9 cellular contexts compared by ENCODE assay signal in genomic region chr11:124194696-124195418, GRCh38. TPM values are rescaled to one million over a fixed set of nuclear protein-coding genes. Genes with fewer than 3 reads are reported as not detected.
DNase-seq lines count a peak whose midpoint lies in the region; ATAC-seq lines count a peak whose summit lies in the region.
"Had no signal": no experiment of that assay in that cellular context is flagged by ENCODE, and none has a peak within 500 bp of the region (broad histone marks: within the 10 kb centered on the region; RNA-seq: fewer than 3 reads in every experiment).

No MANE protein-coding gene starts in this region.

- H3K4me1 Mint-ChIP-seq in activated T-helper 1 cell treated with anti-CD3 and anti-CD28 coated beads, Interleukin-12 subunit alpha, Interleukin-12 subunit beta, Interleukin-2, Interleukin-4 antibody, amounts not matched to agents 30 ng/mL and 10 ng/mL and 1 ng/mL, durations not matched to agents 14 hours and 24 hours and 36 hours (ENCODE audit: low read depth) = no peaks in the 10 kb centered on the region

- H3K4me3 Mint-ChIP-seq in activated T-helper 1 cell treated with anti-CD3 and anti-CD28 coated beads, Interleukin-12 subunit alpha, Interleukin-12 subunit beta, Interleukin-2, Interleukin-4 antibody, amounts not matched to agents 30 ng/mL and 10 ng/mL and 1 ng/mL, durations not matched to agents 14 hours and 24 hours and 36 hours = no peak overlapping the region

- H3K27ac Mint-ChIP-seq in activated T-helper 1 cell treated with anti-CD3 and anti-CD28 coated beads, Interleukin-12 subunit alpha, Interleukin-12 subunit beta, Interleukin-2, Interleukin-4 antibody, amounts not matched to agents 30 ng/mL and 10 ng/mL and 1 ng/mL, durations not matched to agents 14 hours and 24 hours and 36 hours = no peak overlapping the region

- H3K9me3 Mint-ChIP-seq in activated T-helper 1 cell treated with anti-CD3 and anti-CD28 coated beads, Interleukin-12 subunit alpha, Interleukin-12 subunit beta, Interleukin-2, Interleukin-4 antibody, amounts not matched to agents 30 ng/mL and 10 ng/mL and 1 ng/mL, durations not matched to agents 14 hours and 24 hours and 36 hours = no peaks in the 10 kb centered on the region

- peaks cover 11% of the 10 kb centered on the region for H3K27me3 Mint-ChIP-seq in activated T-helper 1 cell treated with anti-CD3 and anti-CD28 coated beads, Interleukin-12 subunit alpha, Interleukin-12 subunit beta, Interleukin-2, Interleukin-4 antibody, amounts not matched to agents 30 ng/mL and 10 ng/mL and 1 ng/mL, durations not matched to agents 14 hours and 24 hours and 36 hours (ENCODE audit: insufficient read depth)

- intact Hi-C loops in activated T-helper 1 cell treated with anti-CD3 and anti-CD28 coated beads, Interleukin-12 subunit alpha, Interleukin-12 subunit beta, Interleukin-2, Interleukin-4 antibody, amounts not matched to agents 30 ng/mL and 10 ng/mL and 1 ng/mL, durations not matched to agents 14 hours and 24 hours and 36 hours (cut with micrococcal nuclease) = loop anchor here (1.0 to 10.0 kb wide), 3 partner anchors 87 to 550 kb away; no protein-coding TSS in a partner anchor
- intact Hi-C loops in left cardiac atrium (cut with DNase I) = loop anchor here in 1 of 2 donors (5.0 kb wide), 1 partner anchor 123 kb away; no protein-coding TSS in a partner anchor

- peak; percentile 72 for ATAC-seq in GM19324 (IDR thresholded peaks at IDR 0.05; ENCODE audit: low FRiP score, unreplicated experiment)
- ATAC-seq in HG03196 (IDR thresholded peaks at IDR 0.05; ENCODE audit: unreplicated experiment) = peak; percentile 86
- peak; percentile 63 to 85 for ATAC-seq in left cardiac atrium

- DNase-seq in D341Med (ENCODE audit: low spot score) (peak; percentile 51), NCI-H526 (lab: John Stamatoyannopoulos, UW) (peak; percentile 61 to 93), left cardiac atrium (peak; percentile 33), smooth muscle cell of the brain vasculature (ENCODE audit: low read depth, low spot score) (peak; percentile 32), OCI-M2 (lab: John Stamatoyannopoulos, UW; ENCODE audit: unreplicated experiment) (no peak)
- peak; percentile 22 for DNase-seq in activated T-helper 1 cell treated with anti-CD3 and anti-CD28 coated beads, Interleukin-12 subunit alpha, Interleukin-12 subunit beta, Interleukin-2, Interleukin-4 antibody, amounts not matched to agents 30 ng/mL and 10 ng/mL and 1 ng/mL, durations not matched to agents 14 hours and 24 hours and 36 hours (ENCODE audit: low spot score)

- no peaks in the 10 kb centered on the region for H3K36me3 Mint-ChIP-seq in activated T-helper 1 cell treated with anti-CD3 and anti-CD28 coated beads, Interleukin-12 subunit alpha, Interleukin-12 subunit beta, Interleukin-2, Interleukin-4 antibody, amounts not matched to agents 30 ng/mL and 10 ng/mL and 1 ng/mL, durations not matched to agents 14 hours and 24 hours and 36 hours (ENCODE audit: low read depth)

RNA-seq across cellular contexts. Expression of gene OR10D3, which starts 11.7 kb away (rescaled TPM):
- not detected in 2 replicates for total RNA-seq in activated T-helper 1 cell treated with anti-CD3 and anti-CD28 coated beads, Interleukin-12 subunit alpha, Interleukin-12 subunit beta, Interleukin-2, Interleukin-4 antibody, amounts not matched to agents 30 ng/mL and 10 ng/mL and 1 ng/mL, durations not matched to agents 14 hours and 24 hours and 36 hours
- not detected for total RNA-seq in left cardiac atrium
- total RNA-seq: urinary bladder had no signal

RNA-seq across cellular contexts. Expression of gene OR8G1, which starts 46.0 kb away (rescaled TPM):
- total RNA-seq in activated T-helper 1 cell treated with anti-CD3 and anti-CD28 coated beads, Interleukin-12 subunit alpha, Interleukin-12 subunit beta, Interleukin-2, Interleukin-4 antibody, amounts not matched to agents 30 ng/mL and 10 ng/mL and 1 ng/mL, durations not matched to agents 14 hours and 24 hours and 36 hours = not detected in 2 replicates
- not detected for total RNA-seq in left cardiac atrium
- total RNA-seq: urinary bladder had no signal
